Comparison of ENCODE assay signal across 16 cellular contexts in genomic region chr11:12560362-12560761, GRCh38.
DNase-seq lines count a peak whose midpoint lies in the region; ATAC-seq and TF ChIP-seq lines count a peak whose summit lies in the region.
"Had no signal": no experiment of that assay in that cellular context is flagged by ENCODE, and none has a peak within 500 bp of the region (broad histone marks: within the 10 kb centered on the region; RNA-seq: fewer than 3 reads in every experiment).

No MANE protein-coding gene starts in this region.

- H3K4me3 Mint-ChIP-seq in activated CD4-positive, alpha-beta memory T cell treated with anti-CD3 and anti-CD28 coated beads for 36 hours: no peak overlapping the region
- H3K4me3 Mint-ChIP-seq in progenitor cell of endocrine pancreas (ENCODE audit: low read depth): no peak overlapping the region
- H3K4me3 Mint-ChIP-seq: CD4-positive, alpha-beta memory T cell; HFFc6 had no signal

- H3K4me1 ChIP-seq in heart right ventricle (peaks cover 5 to 26% (median 18%) of the 10 kb centered on the region in 9 donors), right atrium auricular region (peaks cover 0 to 20% of the 10 kb centered on the region in 2 donors)
- H3K4me1 ChIP-seq: HAP-1 had no signal

- H3K27ac ChIP-seq in heart right ventricle (peak overlapping the region in 7 of 10 donors; percentile 7 to 76 (median 41)), right atrium auricular region (peak overlapping the region; percentile 1 to 70)

- H3K27ac Mint-ChIP-seq in activated CD4-positive, alpha-beta memory T cell treated with anti-CD3 and anti-CD28 coated beads for 36 hours: no peak overlapping the region
- H3K27ac Mint-ChIP-seq in progenitor cell of endocrine pancreas: no peak overlapping the region
- H3K27ac Mint-ChIP-seq: CD4-positive, alpha-beta memory T cell; HFFc6 had no signal

- H3K9me3 ChIP-seq in heart right ventricle: no peaks in the 10 kb centered on the region
- H3K9me3 ChIP-seq in right atrium auricular region: no peaks in the 10 kb centered on the region
- H3K9me3 ChIP-seq: HAP-1 had no signal

- no peaks in the 10 kb centered on the region for H3K36me3 Mint-ChIP-seq in activated CD4-positive, alpha-beta memory T cell treated with anti-CD3 and anti-CD28 coated beads for 36 hours
- no peaks in the 10 kb centered on the region for H3K36me3 Mint-ChIP-seq in progenitor cell of endocrine pancreas (ENCODE audit: insufficient read depth)
- H3K36me3 Mint-ChIP-seq: CD4-positive, alpha-beta memory T cell had no signal

- POLR2A ChIA-PET in activated CD4-positive, alpha-beta memory T cell treated with anti-CD3 and anti-CD28 coated beads for 36 hours (lab: Charles Lee): no interaction called here

- H3K27me3 ChIP-seq in heart right ventricle (no peaks in the 10 kb centered on the region), right atrium auricular region (no peaks in the 10 kb centered on the region)

- H3K36me3 ChIP-seq in heart right ventricle: no peaks in the 10 kb centered on the region
- H3K36me3 ChIP-seq in right atrium auricular region: no peaks in the 10 kb centered on the region
- H3K36me3 ChIP-seq: HAP-1 had no signal

- TF ChIP-seq CTCF in heart right ventricle (IDR thresholded peaks at IDR 0.05) (no peak), right atrium auricular region (IDR thresholded peaks at IDR 0.05) (no peak), progenitor cell of endocrine pancreas (IDR thresholded peaks at IDR 0.05; ENCODE audit: unreplicated experiment) (no peak)

- no peaks in the 10 kb centered on the region for H3K4me1 Mint-ChIP-seq in activated CD4-positive, alpha-beta memory T cell treated with anti-CD3 and anti-CD28 coated beads for 36 hours (ENCODE audit: low read depth)
- H3K4me1 Mint-ChIP-seq in progenitor cell of endocrine pancreas (ENCODE audit: low read depth): no peaks in the 10 kb centered on the region
- H3K4me1 Mint-ChIP-seq: CD4-positive, alpha-beta memory T cell had no signal

- intact Hi-C loops in Right ventricle myocardium superior (cut with DNase I): no loop called here
- intact Hi-C loops in heart right ventricle (cut with DNase I): no loop called here
- intact Hi-C loops in activated CD4-positive, alpha-beta memory T cell treated with anti-CD3 and anti-CD28 coated beads for 36 hours (cut with micrococcal nuclease): no loop called here

- CTCF ChIA-PET in activated CD4-positive, alpha-beta memory T cell treated with anti-CD3 and anti-CD28 coated beads for 36 hours (lab: Charles Lee): no interaction called here

- no peak overlapping the region for H3K4me3 ChIP-seq in heart right ventricle
- no peak overlapping the region for H3K4me3 ChIP-seq in right atrium auricular region
- H3K4me3 ChIP-seq: HAP-1 had no signal

- no peaks in the 10 kb centered on the region for H3K9me3 Mint-ChIP-seq in activated CD4-positive, alpha-beta memory T cell treated with anti-CD3 and anti-CD28 coated beads for 36 hours
- H3K9me3 Mint-ChIP-seq in progenitor cell of endocrine pancreas (ENCODE audit: low read depth): no peaks in the 10 kb centered on the region
- H3K9me3 Mint-ChIP-seq: HFFc6 had no signal

- WGBS in heart right ventricle, 2 donors: 49 to 64% methylated on average over 3 of the region's 3 CpGs

- ATAC-seq in Right ventricle myocardium superior (ENCODE audit: poor library complexity) (peak; percentile 41), heart right ventricle (peak in 6 of 8 donors; percentile 38 to 81 (median 68))

- DNase-seq in Right ventricle myocardium superior (no peak), heart right ventricle (no peak), right atrium auricular region (ENCODE audit: low spot score) (no peak), progenitor cell of endocrine pancreas (ENCODE audit: low spot score, unreplicated experiment) (no peak)
- DNase-seq in stimulated activated CD4-positive, alpha-beta T cell treated with anti-CD3 and anti-CD28 coated beads, Interleukin-4, amount 100 ng/mL, for 24 hours: no peak
- DNase-seq in activated CD4-positive, alpha-beta memory T cell treated with anti-CD3 and anti-CD28 coated beads for 36 hours: no peak
- DNase-seq: C1 segment of cervical spinal cord; Calu3; CD4-positive, alpha-beta memory T cell; COR-L47; DMS53; DMS79 treated with DMSO at 0.1 percent for 48 hours; GF-D8; GOT3; HFFc6 had no signal

- H3K27me3 Mint-ChIP-seq in activated CD4-positive, alpha-beta memory T cell treated with anti-CD3 and anti-CD28 coated beads for 36 hours: peaks cover 4% of the 10 kb centered on the region
- peaks cover 3% of the 10 kb centered on the region for H3K27me3 Mint-ChIP-seq in progenitor cell of endocrine pancreas
